In the genomic region with DNA sequence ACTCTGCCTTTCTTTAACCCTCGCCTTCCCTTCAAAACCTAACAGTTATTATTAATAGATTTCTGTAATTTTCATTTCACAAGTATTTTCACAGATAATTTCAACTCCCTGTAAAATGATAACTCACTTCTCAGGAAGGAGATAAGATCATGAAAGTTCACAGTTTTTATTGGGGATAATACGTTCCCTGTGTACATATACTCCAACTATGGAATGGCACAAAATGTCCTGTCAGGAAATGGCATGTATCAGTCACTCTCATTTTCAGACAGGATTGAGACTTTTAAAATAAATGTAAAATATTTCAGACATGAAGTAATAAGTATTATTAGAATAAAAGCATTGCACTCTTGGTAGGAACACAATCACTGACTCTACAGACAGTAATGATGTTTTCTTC, we compare ENCODE assay signal across 8 cellular contexts. TPM values are rescaled to one million over a fixed set of nuclear protein-coding genes. Genes with fewer than 3 reads are reported as not detected.
DNase-seq lines count a peak whose midpoint lies in the region; ATAC-seq and FAIRE-seq lines count a peak whose summit lies in the region.
"Had no signal": no experiment of that assay in that cellular context is flagged by ENCODE, and none has a peak within 500 bp of the region (broad histone marks: within the 10 kb centered on the region; RNA-seq: fewer than 3 reads in every experiment).

No MANE protein-coding gene starts in this region.

- H3K9me3 Mint-ChIP-seq in activated naive CD8-positive, alpha-beta T cell treated with anti-CD3 and anti-CD28 coated beads, Interleukin-2, amount 50 U/mL, for 24 hours = peaks cover 45% of the 10 kb centered on the region

- no peak for ATAC-seq in activated naive CD8-positive, alpha-beta T cell treated with anti-CD3 and anti-CD28 coated beads, Interleukin-2, amount 50 U/mL, for 24 hours
- ATAC-seq in GM21786 (IDR thresholded peaks at IDR 0.05; ENCODE audit: unreplicated experiment) = no peak

- peaks cover 54% of the 10 kb centered on the region for H3K36me3 Mint-ChIP-seq in activated naive CD8-positive, alpha-beta T cell treated with anti-CD3 and anti-CD28 coated beads, Interleukin-2, amount 50 U/mL, for 24 hours (ENCODE audit: low read depth)

- peak overlapping the region; percentile 91 for H3K4me3 ChIP-seq in Jurkat, Clone E6-1 (ENCODE audit: low read length)
- H3K4me3 ChIP-seq in subcutaneous abdominal adipose tissue (ENCODE audit: low read depth in 1 of 5, low read length in 5 of 5) = peak overlapping the region; percentile 70 to 92 (median 82)

- peak overlapping the region; percentile 85 for H3K4me3 Mint-ChIP-seq in activated naive CD8-positive, alpha-beta T cell treated with anti-CD3 and anti-CD28 coated beads, Interleukin-2, amount 50 U/mL, for 24 hours

- peaks cover 0 to 2% (median 0%) of the 10 kb centered on the region in 5 donors for H3K27me3 ChIP-seq in subcutaneous abdominal adipose tissue (ENCODE audit: control insufficient read depth in 5 of 5, insufficient read depth in 4 of 5, low read length in 5 of 5)

- H3K4me1 ChIP-seq in subcutaneous abdominal adipose tissue (ENCODE audit: control insufficient read depth in 5 of 5, insufficient read depth in 5 of 5, low read length in 5 of 5) = peaks cover 4 to 17% (median 16%) of the 10 kb centered on the region in 5 donors

- H3K4me1 Mint-ChIP-seq in activated naive CD8-positive, alpha-beta T cell treated with anti-CD3 and anti-CD28 coated beads, Interleukin-2, amount 50 U/mL, for 24 hours = peaks cover 16% of the 10 kb centered on the region

- DNase-seq in Jurkat, Clone E6-1 (ENCODE audit: low read depth, low spot score) = no peak
- no peak for DNase-seq in activated naive CD8-positive, alpha-beta T cell treated with anti-CD3 and anti-CD28 coated beads, Interleukin-2, amount 50 U/mL, for 24 hours
- DNase-seq in NCI-H1930 (lab: John Stamatoyannopoulos, UW) (no peak), DMS53 treated with DMSO at 0.1 percent for 48 hours (lab: John Stamatoyannopoulos, UW; ENCODE audit: unreplicated experiment) (no peak)
- DNase-seq: stimulated activated naive CD8-positive, alpha-beta T cell treated with anti-CD3 and anti-CD28 coated beads, Interleukin-15, Interleukin-2, amounts not matched to agents 100 U/mL and 50 U/mL, for 24 hours had no signal

- peak overlapping the region in 4 of 5 donors; percentile 13 to 80 (median 41) for H3K9ac ChIP-seq in subcutaneous abdominal adipose tissue (ENCODE audit: low read length in 5 of 5)

- peaks cover 3 to 21% (median 10%) of the 10 kb centered on the region in 5 donors for H3K9me3 ChIP-seq in subcutaneous abdominal adipose tissue (ENCODE audit: control insufficient read depth in 5 of 5, low read length in 5 of 5)

- peaks cover 2% of the 10 kb centered on the region for H3K27me3 Mint-ChIP-seq in activated naive CD8-positive, alpha-beta T cell treated with anti-CD3 and anti-CD28 coated beads, Interleukin-2, amount 50 U/mL, for 24 hours

- no peak overlapping the region for H3K27ac Mint-ChIP-seq in activated naive CD8-positive, alpha-beta T cell treated with anti-CD3 and anti-CD28 coated beads, Interleukin-2, amount 50 U/mL, for 24 hours

- H3K36me3 ChIP-seq in subcutaneous abdominal adipose tissue (ENCODE audit: control insufficient read depth in 5 of 5, insufficient read depth in 5 of 5, low read length in 5 of 5) = peaks cover 7 to 18% (median 11%) of the 10 kb centered on the region in 5 donors

- peak overlapping the region; percentile 57 for H3K27ac ChIP-seq in subcutaneous abdominal adipose tissue (ENCODE audit: low read depth, low read length)

- peak; percentile 30 for FAIRE-seq in islet of Langerhans (lab: Jason Lieb, UNC)

RNA-seq across cellular contexts. Expression of a gene that starts 0.9 kb away (rescaled TPM):
- 21.2 TPM for polyA plus RNA-seq in Jurkat, Clone E6-1 (2012; ENCODE audit: insufficient read depth, insufficient read length)

RNA-seq across cellular contexts. Expression of a gene that starts 0.9 kb away (rescaled TPM):
- polyA plus RNA-seq in Jurkat, Clone E6-1 (2012; ENCODE audit: insufficient read depth, insufficient read length) = 2.0 TPM

RNA-seq across cellular contexts. Expression of a gene that starts 11.3 kb away (rescaled TPM):
- polyA plus RNA-seq in Jurkat, Clone E6-1 (2012; ENCODE audit: insufficient read depth, insufficient read length) = 11.3 TPM

RNA-seq across cellular contexts. Expression of a gene that starts 27.2 kb away (rescaled TPM):
- 12.0 TPM for polyA plus RNA-seq in Jurkat, Clone E6-1 (2012; ENCODE audit: insufficient read depth, insufficient read length)

RNA-seq across cellular contexts. Expression of a gene that starts 42.1 kb away (rescaled TPM):
- 1.1 TPM for polyA plus RNA-seq in Jurkat, Clone E6-1 (2012; ENCODE audit: insufficient read depth, insufficient read length)
